27 cellular contexts compared by ENCODE assay signal in genomic region chr4:3824521-3825270, GRCh38. TPM values are rescaled to one million over a fixed set of nuclear protein-coding genes. Genes with fewer than 3 reads are reported as not detected.
"Had no signal": no experiment of that assay in that cellular context is flagged by ENCODE, and none has a peak within 500 bp of the region (broad histone marks: within the 10 kb centered on the region; RNA-seq: fewer than 3 reads in every experiment).

No MANE protein-coding gene starts in this region.

- ATAC-seq: gastroesophageal sphincter; left lung; pancreas; sciatic nerve; stimulated activated memory B cell treated with anti-CD40 and anti-IgM and Interleukin-4, amounts not matched to agents 10 μg/mL and 1 μg/mL and 100 μg/mL, for 72 hours had no signal

- FAIRE-seq: islet of Langerhans, pancreas had no signal

- H3K36me3 ChIP-seq: breast epithelium, esophagus squamous epithelium, gastroesophageal sphincter, left lung, neutrophil, pancreas, spleen, stomach, thoracic aorta, transverse colon had no signal

- H3K4me3 ChIP-seq: breast epithelium, esophagus squamous epithelium, gastroesophageal sphincter, left lung, lung, pancreas, spleen, stomach, thoracic aorta, transverse colon had no signal

- H3K4me3 Mint-ChIP-seq: naive B cell; nephron; stimulated activated memory B cell treated with anti-CD40 and anti-IgM and Interleukin-4, amounts not matched to agents 10 μg/mL and 1 μg/mL and 100 μg/mL, for 72 hours had no signal

- DNase-seq: central memory CD4-positive, alpha-beta T cell; effector memory CD4-positive, alpha-beta T cell; esophagus squamous epithelium; foreskin fibroblast; hippocampal formation; mesenchymal stem cell; naive B cell; spleen; stimulated activated CD4-positive, alpha-beta T cell treated with anti-CD3 and anti-CD28 coated beads, Interleukin-15, amount 100 ng/mL, for 24 hours; stimulated activated CD4-positive, alpha-beta T cell treated with anti-CD3 and anti-CD28 coated beads, Interleukin-1b, Interleukin-23, amount 100 ng/mL, for 48 hours; stimulated activated CD4-positive, alpha-beta T cell treated with anti-CD3 and anti-CD28 coated beads, Interleukin-4, amount 100 ng/mL, for 24 hours; stomach; substantia nigra; transverse colon had no signal

- H3K36me3 Mint-ChIP-seq: naive B cell; stimulated activated memory B cell treated with anti-CD40 and anti-IgM and Interleukin-4, amounts not matched to agents 10 μg/mL and 1 μg/mL and 100 μg/mL, for 72 hours had no signal

- H3K27ac ChIP-seq: breast epithelium, esophagus squamous epithelium, gastroesophageal sphincter, left lung, neutrophil, pancreas, spleen, stomach, thoracic aorta, transverse colon had no signal

- H3K27me3 ChIP-seq: neutrophil, pancreas, transverse colon had no signal

- H3K27ac Mint-ChIP-seq: nephron; progenitor cell of endocrine pancreas; stimulated activated memory B cell treated with anti-CD40 and anti-IgM and Interleukin-4, amounts not matched to agents 10 μg/mL and 1 μg/mL and 100 μg/mL, for 72 hours had no signal

- H3K4me1 Mint-ChIP-seq: stimulated activated memory B cell treated with anti-CD40 and anti-IgM and Interleukin-4, amounts not matched to agents 10 μg/mL and 1 μg/mL and 100 μg/mL, for 72 hours had no signal

- H3K9me3 ChIP-seq: breast epithelium, esophagus squamous epithelium, gastroesophageal sphincter, left lung, neutrophil, pancreas, spleen, stomach, thoracic aorta, transverse colon had no signal

- H3K9me3 Mint-ChIP-seq: nephron; stimulated activated memory B cell treated with anti-CD40 and anti-IgM and Interleukin-4, amounts not matched to agents 10 μg/mL and 1 μg/mL and 100 μg/mL, for 72 hours had no signal

RNA-seq across cellular contexts. Expression of gene ADRA2C, which starts 58.5 kb away (rescaled TPM):
- total RNA-seq: epithelial cell of proximal tubule had no signal
